Comparison of ENCODE assay signal across 20 cellular contexts in genomic region chr14:28773176-28773575, GRCh38. TPM values are rescaled to one million over a fixed set of nuclear protein-coding genes. Genes with fewer than 3 reads are reported as not detected.
A peak's percentile ranks its signal among the peaks of the same experiment; 100 is the strongest.
DNase-seq lines count a peak whose midpoint lies in the region; ATAC-seq and TF ChIP-seq lines count a peak whose summit lies in the region.
"Had no signal": no experiment of that assay in that cellular context is flagged by ENCODE, and none has a peak within 500 bp of the region (broad histone marks: within the 10 kb centered on the region; RNA-seq: fewer than 3 reads in every experiment).

No MANE protein-coding gene starts in this region.

- peaks cover 1% of the 10 kb centered on the region for H3K36me3 Mint-ChIP-seq in T-helper 2 cell treated with Interferon-gamma antibody and Interleukin-4, amounts not matched to agents 5 μg/mL and 100 μg/mL, for 36 hours (ENCODE audit: low read depth)
- H3K36me3 Mint-ChIP-seq in type B pancreatic cell: no peaks in the 10 kb centered on the region

- peaks cover 55% of the 10 kb centered on the region for H3K27me3 ChIP-seq in fibroblast of lung (ENCODE audit: control insufficient read depth, insufficient read depth, low read length)
- H3K27me3 ChIP-seq in ascending aorta: peaks cover 11% of the 10 kb centered on the region

- intact Hi-C loops in ascending aorta (cut with DNase I): no loop called here

- H3K36me3 ChIP-seq in fibroblast of lung (ENCODE audit: control insufficient read depth, insufficient read depth, low read length) (no peaks in the 10 kb centered on the region), ascending aorta (no peaks in the 10 kb centered on the region)
- H3K36me3 ChIP-seq: tibial artery had no signal

- H3K4me3 Mint-ChIP-seq in T-helper 2 cell treated with Interferon-gamma antibody and Interleukin-4, amounts not matched to agents 5 μg/mL and 100 μg/mL, for 36 hours: no peak overlapping the region
- H3K4me3 Mint-ChIP-seq in type B pancreatic cell: peak overlapping the region; percentile 59
- H3K4me3 Mint-ChIP-seq: CD4-positive, alpha-beta T cell; natural killer cell treated with Interleukin-12 subunit alpha and Interleukin-12 subunit beta and Interleukin-15 and Interleukin-18, amount 100 ng/mL, for 72 hours; stimulated activated memory B cell treated with anti-CD40 and anti-IgM and Interleukin-4, amounts not matched to agents 10 μg/mL and 1 μg/mL and 100 μg/mL, for 72 hours had no signal

- H3K4me1 ChIP-seq in fibroblast of lung (ENCODE audit: control insufficient read depth, extremely low read depth, insufficient read depth, low read length) (no peaks in the 10 kb centered on the region), ascending aorta (no peaks in the 10 kb centered on the region)

- H3K27ac Mint-ChIP-seq in T-helper 2 cell treated with Interferon-gamma antibody and Interleukin-4, amounts not matched to agents 5 μg/mL and 100 μg/mL, for 36 hours: peak overlapping the region; percentile 11
- no peak overlapping the region for H3K27ac Mint-ChIP-seq in type B pancreatic cell
- H3K27ac Mint-ChIP-seq: CD4-positive, alpha-beta T cell; natural killer cell treated with Interleukin-12 subunit alpha and Interleukin-12 subunit beta and Interleukin-15 and Interleukin-18, amount 100 ng/mL, for 72 hours; stimulated activated memory B cell treated with anti-CD40 and anti-IgM and Interleukin-4, amounts not matched to agents 10 μg/mL and 1 μg/mL and 100 μg/mL, for 72 hours had no signal

- peak overlapping the region; percentile 40 for H3K4me2 ChIP-seq in fibroblast of lung (ENCODE audit: extremely low read depth, insufficient read depth, low read length)

- no peak for TF ChIP-seq CTCF in fibroblast of lung (conservative IDR thresholded peaks at IDR 0.05 in 1 of 2, IDR thresholded peaks at IDR 0.05 in 1 of 2; ENCODE audit: low read depth in 1 of 2, low read length in 2 of 2)
- peak; percentile 18 for TF ChIP-seq CTCF in type B pancreatic cell (conservative IDR thresholded peaks at IDR 0.05)
- TF ChIP-seq CTCF in ascending aorta (IDR thresholded peaks at IDR 0.05): no peak

- no peak for DNase-seq in T-helper 2 cell treated with Interferon-gamma antibody and Interleukin-4, amounts not matched to agents 5 μg/mL and 100 μg/mL, for 36 hours (ENCODE audit: low spot score)
- DNase-seq in T-helper 2 cell: no peak
- peak; percentile 46 for DNase-seq in NCI-H345 treated with DMSO at 0.1 percent for 48 hours (lab: John Stamatoyannopoulos, UW; ENCODE audit: unreplicated experiment)
- no peak for DNase-seq in fibroblast of lung (ENCODE audit: low read depth in 2 of 2)
- DNase-seq in type B pancreatic cell (ENCODE audit: extremely low spot score, unreplicated experiment): no peak
- no peak for DNase-seq in ascending aorta (ENCODE audit: low spot score in 2 of 2)
- DNase-seq: activated CD4-positive, alpha-beta T cell treated with anti-CD3 and anti-CD28 coated beads, Interleukin-2, amount 50 U/mL, for 1 hour; activated naive CD4-positive, alpha-beta T cell; body of pancreas; CD4-positive, alpha-beta T cell; Kasumi-1; stimulated activated CD4-positive, alpha-beta T cell treated with anti-CD3 and anti-CD28 coated beads, Interleukin-15, amount 100 ng/mL, for 24 hours; tibial artery had no signal

- no peak overlapping the region for H3K9ac ChIP-seq in fibroblast of lung (ENCODE audit: insufficient read depth, low read length)

- H2AFZ ChIP-seq in fibroblast of lung (ENCODE audit: low read length): no peak overlapping the region

- H3K4me3 ChIP-seq in fibroblast of lung (replicated peaks in 1 of 4; ENCODE audit: control extremely low read depth in 1 of 4, insufficient read depth in 1 of 4, low read depth in 3 of 4, low read length in 4 of 4) (peak overlapping the region in 1 of 4 experiments; percentile 12), ascending aorta (no peak overlapping the region)
- H3K4me3 ChIP-seq: body of pancreas, tibial artery had no signal

- H3K9me3 Mint-ChIP-seq in T-helper 2 cell treated with Interferon-gamma antibody and Interleukin-4, amounts not matched to agents 5 μg/mL and 100 μg/mL, for 36 hours: peaks cover 3% of the 10 kb centered on the region
- H3K9me3 Mint-ChIP-seq in type B pancreatic cell: no peaks in the 10 kb centered on the region

- H3K4me1 Mint-ChIP-seq in T-helper 2 cell treated with Interferon-gamma antibody and Interleukin-4, amounts not matched to agents 5 μg/mL and 100 μg/mL, for 36 hours (ENCODE audit: low read depth): no peaks in the 10 kb centered on the region
- peaks cover 10% of the 10 kb centered on the region for H3K4me1 Mint-ChIP-seq in type B pancreatic cell (ENCODE audit: unreplicated experiment)
- H3K4me1 Mint-ChIP-seq: stimulated activated memory B cell treated with anti-CD40 and anti-IgM and Interleukin-4, amounts not matched to agents 10 μg/mL and 1 μg/mL and 100 μg/mL, for 72 hours had no signal

- ATAC-seq in GM21390 (IDR thresholded peaks at IDR 0.05; ENCODE audit: unreplicated experiment) (no peak), HG03095 (IDR thresholded peaks at IDR 0.05; ENCODE audit: unreplicated experiment) (no peak)
- ATAC-seq: body of pancreas; natural killer cell treated with Interleukin-12 subunit alpha and Interleukin-12 subunit beta and Interleukin-15 and Interleukin-18, amount 100 ng/mL, for 72 hours; stimulated activated memory B cell treated with anti-CD40 and anti-IgM and Interleukin-4, amounts not matched to agents 10 μg/mL and 1 μg/mL and 100 μg/mL, for 72 hours had no signal

- H3K27ac ChIP-seq in fibroblast of lung (ENCODE audit: insufficient read depth, low read length): no peak overlapping the region
- H3K27ac ChIP-seq in ascending aorta: no peak overlapping the region
- H3K27ac ChIP-seq: body of pancreas, tibial artery had no signal

- H3K27me3 Mint-ChIP-seq in T-helper 2 cell treated with Interferon-gamma antibody and Interleukin-4, amounts not matched to agents 5 μg/mL and 100 μg/mL, for 36 hours (ENCODE audit: low read depth): peaks cover 57% of the 10 kb centered on the region
- H3K27me3 Mint-ChIP-seq in type B pancreatic cell: peaks cover 98% of the 10 kb centered on the region

- H3K79me2 ChIP-seq in fibroblast of lung (ENCODE audit: control insufficient read depth, insufficient read depth, low read length): no peaks in the 10 kb centered on the region

- no peaks in the 10 kb centered on the region for H3K9me3 ChIP-seq in fibroblast of lung (ENCODE audit: control insufficient read depth, insufficient read depth, low read depth, low read length)
- H3K9me3 ChIP-seq in ascending aorta: no peaks in the 10 kb centered on the region
- H3K9me3 ChIP-seq: body of pancreas had no signal

- no peaks in the 10 kb centered on the region for H4K20me1 ChIP-seq in fibroblast of lung (ENCODE audit: control insufficient read depth, extremely low read depth, insufficient read depth, low read length)

RNA-seq across cellular contexts. Expression of gene FOXG1, which starts 6.6 kb away (rescaled TPM):
- total RNA-seq in fibroblast of lung: not detected in 2 replicates
- 0.01 TPM in 1 of 2 replicates, not detected in the other for polyA plus RNA-seq in fibroblast of lung
- polyA plus RNA-seq in fibroblast of lung (2012): 0.06 TPM in 1 of 2 replicates, not detected in the other
- polyA minus RNA-seq in fibroblast of lung (ENCODE audit: low replicate concordance): 0.08 TPM in 1 of 2 replicates, not detected in the other
- 0.10 and 1.7 TPM in 2 replicates for total RNA-seq in type B pancreatic cell (ENCODE audit: low replicate concordance)
- total RNA-seq in ascending aorta: not detected
- total RNA-seq: body of pancreas; CD4-positive, alpha-beta T cell; HT-29; mesenteric fat pad; natural killer cell treated with Interleukin-12 subunit alpha and Interleukin-12 subunit beta and Interleukin-15 and Interleukin-18, amount 100 ng/mL, for 72 hours; RPMI7951 had no signal
